2 cellular contexts compared by ENCODE assay signal in the genomic region with DNA sequence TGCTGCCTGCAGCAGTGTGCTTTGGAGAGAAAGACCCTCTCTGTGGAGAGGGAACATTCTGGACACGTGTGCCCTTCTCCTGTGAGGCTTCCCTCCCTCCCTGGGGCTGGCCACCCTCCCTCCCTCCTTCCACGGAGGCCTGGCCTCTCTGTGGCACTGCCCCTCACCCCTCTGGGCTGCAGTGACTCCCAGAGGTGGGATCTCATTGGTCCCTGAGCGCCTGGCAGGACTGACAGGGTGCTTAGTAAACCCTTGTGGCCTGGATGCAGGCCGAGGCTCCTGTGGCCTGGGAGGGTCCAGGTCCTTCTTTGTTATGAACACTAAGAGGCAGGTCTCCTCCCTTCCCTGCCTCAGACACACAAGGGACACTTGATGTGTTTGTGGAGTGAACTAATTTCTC.
TF ChIP-seq lines count a peak whose summit lies in the region.

No MANE protein-coding gene starts in this region.

TF ChIP-seq in HEK293, 187 proteins besides CTCF, POLR2A, EP300 and RAD21 (continued from another document):
- TF ChIP-seq ZNF580 (tag by site-specific recombination; IDR thresholded peaks at IDR 0.05): no peak
- peak; percentile 42; the same call in 1 of the 2 replicates for TF ChIP-seq ZNF341 (tag by site-specific recombination; IDR thresholded peaks at IDR 0.05; ENCODE audit: low read depth)
- no peak for TF ChIP-seq BCL11A (tag by site-specific recombination; IDR thresholded peaks at IDR 0.05; ENCODE audit: low read depth)
- TF ChIP-seq ZNF621 (tag by site-specific recombination; IDR thresholded peaks at IDR 0.05): no peak
- no peak for TF ChIP-seq ZBTB17 (tag by site-specific recombination; IDR thresholded peaks at IDR 0.05)
- TF ChIP-seq, protein P1, sequence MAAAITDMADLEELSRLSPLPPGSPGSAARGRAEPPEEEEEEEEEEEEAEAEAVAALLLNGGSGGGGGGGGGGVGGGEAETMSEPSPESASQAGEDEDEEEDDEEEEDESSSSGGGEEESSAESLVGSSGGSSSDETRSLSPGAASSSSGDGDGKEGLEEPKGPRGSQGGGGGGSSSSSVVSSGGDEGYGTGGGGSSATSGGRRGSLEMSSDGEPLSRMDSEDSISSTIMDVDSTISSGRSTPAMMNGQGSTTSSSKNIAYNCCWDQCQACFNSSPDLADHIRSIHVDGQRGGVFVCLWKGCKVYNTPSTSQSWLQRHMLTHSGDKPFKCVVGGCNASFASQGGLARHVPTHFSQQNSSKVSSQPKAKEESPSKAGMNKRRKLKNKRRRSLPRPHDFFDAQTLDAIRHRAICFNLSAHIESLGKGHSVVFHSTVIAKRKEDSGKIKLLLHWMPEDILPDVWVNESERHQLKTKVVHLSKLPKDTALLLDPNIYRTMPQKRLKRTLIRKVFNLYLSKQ (tag by site-specific recombination; IDR thresholded peaks at IDR 0.05; ENCODE audit: borderline replicate concordance): no peak

TF ChIP-seq in H1, 55 proteins besides CTCF, POLR2A, EP300 and RAD21 (continued from another document):
- no peak for TF ChIP-seq TCF12 (IDR thresholded peaks at IDR 0.05; ENCODE audit: low read depth, low read length)
